In the genomic region with DNA sequence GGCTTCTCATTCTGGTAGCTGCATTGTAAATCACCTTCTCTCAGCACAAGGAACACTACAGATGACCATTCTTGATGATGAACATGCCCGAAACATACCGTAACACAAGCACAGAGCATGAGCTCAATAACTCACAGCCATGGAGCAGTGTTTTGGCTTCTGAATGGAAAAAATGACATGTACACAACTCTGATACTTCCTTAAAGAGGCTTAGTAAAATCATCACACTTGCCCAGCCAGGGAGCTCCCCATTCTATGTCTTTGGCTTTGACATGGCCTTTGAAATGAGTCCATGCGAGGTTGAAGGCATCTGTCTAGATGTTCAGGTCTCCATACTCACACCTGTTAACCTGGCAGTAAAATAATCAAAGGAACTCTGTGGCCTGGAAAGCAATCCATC, we compare ENCODE assay signal across 18 cellular contexts.
DNase-seq lines count a peak whose midpoint lies in the region; ATAC-seq and TF ChIP-seq lines count a peak whose summit lies in the region.
"Had no signal": no experiment of that assay in that cellular context is flagged by ENCODE, and none has a peak within 500 bp of the region (broad histone marks: within the 10 kb centered on the region; RNA-seq: fewer than 3 reads in every experiment).

No MANE protein-coding gene starts in this region.

- no peak overlapping the region for H3K4me3 Mint-ChIP-seq in activated T-cell treated with anti-CD3 and anti-CD28 coated beads, Interleukin-2, amount 50 U/mL, for 72 hours
- H3K4me3 Mint-ChIP-seq in activated T-cell treated with anti-CD3 and anti-CD28 coated beads, Interleukin-2, amount 50 U/mL, for 24 hours = no peak overlapping the region
- no peak overlapping the region for H3K4me3 Mint-ChIP-seq in activated B cell treated with CpG ODN at 0.5 μM for 24 hours
- no peak overlapping the region for H3K4me3 Mint-ChIP-seq in neural progenitor cell
- H3K4me3 Mint-ChIP-seq in immature natural killer cell = no peak overlapping the region

- no peaks in the 10 kb centered on the region for H3K36me3 ChIP-seq in neural progenitor cell
- H3K36me3 ChIP-seq: HAP-1, MG63 had no signal

- H3K27me3 ChIP-seq in neural progenitor cell = no peaks in the 10 kb centered on the region
- H3K27me3 ChIP-seq: MG63 had no signal

- POLR2A ChIA-PET in GM10248 (lab: Yijun Ruan, JAX) (interaction anchor here (0.6 kb wide), 1 partner anchor 129 kb away, joined by 9 read pairs; no protein-coding TSS in a partner anchor), activated B cell treated with CpG ODN at 0.5 μM for 24 hours (lab: Charles Lee) (no interaction called here)

- no peaks in the 10 kb centered on the region for H3K27me3 Mint-ChIP-seq in activated T-cell treated with anti-CD3 and anti-CD28 coated beads, Interleukin-2, amount 50 U/mL, for 72 hours (ENCODE audit: low read depth)
- H3K27me3 Mint-ChIP-seq in activated T-cell treated with anti-CD3 and anti-CD28 coated beads, Interleukin-2, amount 50 U/mL, for 24 hours = peaks cover 2% of the 10 kb centered on the region
- H3K27me3 Mint-ChIP-seq in activated B cell treated with CpG ODN at 0.5 μM for 24 hours (no peaks in the 10 kb centered on the region), neural progenitor cell (ENCODE audit: insufficient read depth, low read depth) (peaks cover 3% of the 10 kb centered on the region), immature natural killer cell (ENCODE audit: low read depth in 3 of 3) (peaks cover 0 to 5% (median 2%) of the 10 kb centered on the region in 3 donors)

- TF ChIP-seq CTCF in GM10248 (IDR thresholded peaks at IDR 0.05; ENCODE audit: control extremely low read depth, extremely low read depth, low read depth, missing control alignments) = no peak
- no peak for TF ChIP-seq CTCF in activated B cell treated with CpG ODN at 0.5 μM for 24 hours (IDR thresholded peaks at IDR 0.05)
- TF ChIP-seq CTCF in neural progenitor cell (IDR thresholded peaks at IDR 0.05) = no peak

- peak; percentile 36 to 47 for ATAC-seq in activated T-cell treated with anti-CD3 and anti-CD28 coated beads, Interleukin-2, amount 50 U/mL, for 72 hours (replicated peaks in 1 of 2)
- ATAC-seq in activated B cell treated with CpG ODN at 0.5 μM for 24 hours (ENCODE audit: low read depth) = peak; percentile 28
- ATAC-seq: A549 had no signal

- H3K27ac Mint-ChIP-seq in activated T-cell treated with anti-CD3 and anti-CD28 coated beads, Interleukin-2, amount 50 U/mL, for 72 hours = no peak overlapping the region
- no peak overlapping the region for H3K27ac Mint-ChIP-seq in activated T-cell treated with anti-CD3 and anti-CD28 coated beads, Interleukin-2, amount 50 U/mL, for 24 hours
- H3K27ac Mint-ChIP-seq in activated B cell treated with CpG ODN at 0.5 μM for 24 hours = no peak overlapping the region
- H3K27ac Mint-ChIP-seq in neural progenitor cell = peak overlapping the region; percentile 10
- H3K27ac Mint-ChIP-seq in immature natural killer cell = no peak overlapping the region

- CTCF ChIA-PET in GM10248 (lab: Yijun Ruan, JAX) = interaction anchor here (1.1 to 4.3 kb wide), 7 partner anchors 11 to 67 kb away, joined by 3 to 31 read pairs (median 4); no protein-coding TSS in a partner anchor
- CTCF ChIA-PET in activated B cell treated with CpG ODN at 0.5 μM for 24 hours (lab: Charles Lee) = no interaction called here

- H2AFZ ChIP-seq in neural progenitor cell (replicated peaks) = no peak overlapping the region

- no peaks in the 10 kb centered on the region for H3K36me3 Mint-ChIP-seq in activated T-cell treated with anti-CD3 and anti-CD28 coated beads, Interleukin-2, amount 50 U/mL, for 72 hours (ENCODE audit: insufficient read depth in 2 of 2)
- no peaks in the 10 kb centered on the region for H3K36me3 Mint-ChIP-seq in activated T-cell treated with anti-CD3 and anti-CD28 coated beads, Interleukin-2, amount 50 U/mL, for 24 hours (ENCODE audit: low read depth)
- H3K36me3 Mint-ChIP-seq in activated B cell treated with CpG ODN at 0.5 μM for 24 hours (ENCODE audit: low read depth) (no peaks in the 10 kb centered on the region), neural progenitor cell (no peaks in the 10 kb centered on the region), immature natural killer cell (no peaks in the 10 kb centered on the region)

- DNase-seq in activated T-cell treated with anti-CD3 and anti-CD28 coated beads, Interleukin-2, amount 50 U/mL, for 72 hours = no peak
- no peak for DNase-seq in activated T-cell treated with anti-CD3 and anti-CD28 coated beads, Interleukin-2, amount 50 U/mL, for 24 hours
- DNase-seq in GM10248 (ENCODE audit: extremely low spot score) = peak; percentile 24
- DNase-seq in activated B cell treated with CpG ODN at 0.5 μM for 24 hours = no peak
- no peak for DNase-seq in neural progenitor cell (ENCODE audit: low spot score)
- DNase-seq in central memory CD4-positive, alpha-beta T cell = no peak
- no peak for DNase-seq in immature natural killer cell
- DNase-seq in stimulated activated CD4-positive, alpha-beta T cell treated with anti-CD3 and anti-CD28 coated beads, Interleukin-4, amount 100 ng/mL, for 24 hours = no peak
- DNase-seq: C1 segment of cervical spinal cord, IMR-90, Kasumi-1, MG63, NCI-H1092, SHP77 had no signal

- peaks cover 12% of the 10 kb centered on the region for H3K4me1 ChIP-seq in neural progenitor cell
- H3K4me1 ChIP-seq: A549, HAP-1 had no signal

- H3K4me1 Mint-ChIP-seq in activated T-cell treated with anti-CD3 and anti-CD28 coated beads, Interleukin-2, amount 50 U/mL, for 72 hours (ENCODE audit: low read depth) = no peaks in the 10 kb centered on the region
- H3K4me1 Mint-ChIP-seq in activated T-cell treated with anti-CD3 and anti-CD28 coated beads, Interleukin-2, amount 50 U/mL, for 24 hours (ENCODE audit: low read depth) = peaks cover 5% of the 10 kb centered on the region
- peaks cover 18% of the 10 kb centered on the region for H3K4me1 Mint-ChIP-seq in activated B cell treated with CpG ODN at 0.5 μM for 24 hours
- peaks cover 3% of the 10 kb centered on the region for H3K4me1 Mint-ChIP-seq in neural progenitor cell
- no peaks in the 10 kb centered on the region for H3K4me1 Mint-ChIP-seq in immature natural killer cell

- intact Hi-C loops in activated B cell treated with CpG ODN at 0.5 μM for 24 hours (cut with micrococcal nuclease) = no loop called here

- H3F3A ChIP-seq in neural progenitor cell (ENCODE audit: low read depth) = no peaks in the 10 kb centered on the region

- H3K79me2 ChIP-seq in neural progenitor cell (ENCODE audit: low read depth) = no peaks in the 10 kb centered on the region

- H3K9me3 ChIP-seq in neural progenitor cell (ENCODE audit: low read depth) = no peaks in the 10 kb centered on the region
- H3K9me3 ChIP-seq: A549, HAP-1, MG63 had no signal

- H3K4me2 ChIP-seq in neural progenitor cell = no peak overlapping the region
- H3K4me2 ChIP-seq: A549 had no signal

- H3K9ac ChIP-seq in neural progenitor cell = no peak overlapping the region

- H3K9me3 Mint-ChIP-seq in activated T-cell treated with anti-CD3 and anti-CD28 coated beads, Interleukin-2, amount 50 U/mL, for 72 hours = no peaks in the 10 kb centered on the region
- no peaks in the 10 kb centered on the region for H3K9me3 Mint-ChIP-seq in activated T-cell treated with anti-CD3 and anti-CD28 coated beads, Interleukin-2, amount 50 U/mL, for 24 hours
- H3K9me3 Mint-ChIP-seq in activated B cell treated with CpG ODN at 0.5 μM for 24 hours = no peaks in the 10 kb centered on the region
- H3K9me3 Mint-ChIP-seq in neural progenitor cell = no peaks in the 10 kb centered on the region
- no peaks in the 10 kb centered on the region for H3K9me3 Mint-ChIP-seq in immature natural killer cell

- H3K27ac ChIP-seq in neural progenitor cell = no peak overlapping the region
- H3K27ac ChIP-seq: A549, HL-60, SK-N-MC had no signal

- H4K20me1 ChIP-seq in neural progenitor cell (ENCODE audit: low read depth) = no peaks in the 10 kb centered on the region

- H3K4me3 ChIP-seq in neural progenitor cell = no peak overlapping the region
- H3K4me3 ChIP-seq: A549, HAP-1, MG63, SK-N-MC had no signal
